In the genomic region with DNA sequence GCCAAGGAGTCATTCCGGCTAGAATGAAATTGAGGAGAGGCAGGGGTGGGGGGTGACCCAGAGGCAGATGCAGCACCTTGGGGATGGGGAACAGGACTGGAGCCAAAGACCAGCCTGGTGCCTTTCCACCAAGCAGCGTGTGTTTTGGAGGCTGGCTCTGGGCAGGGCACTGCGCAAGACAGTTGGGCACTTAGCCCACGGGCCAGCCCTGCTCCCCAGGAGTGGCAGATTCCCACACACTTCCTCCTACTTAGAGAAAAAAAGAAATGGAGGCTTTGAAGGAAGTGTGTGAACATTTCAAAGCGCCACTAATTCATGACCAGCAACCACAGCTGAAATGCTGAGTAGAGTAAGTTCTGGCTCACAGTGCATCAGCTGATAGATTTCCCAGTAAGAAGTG, we compare ENCODE assay signal across 1 cellular context.
TF ChIP-seq lines count a peak whose summit lies in the region.

No MANE protein-coding gene starts in this region.

TF ChIP-seq in H1, 55 proteins besides CTCF, POLR2A, EP300 and RAD21 (continued from another document):
- no peak for TF ChIP-seq RNF2 (IDR thresholded peaks at IDR 0.05; ENCODE audit: borderline replicate concordance, low read depth, low read length, missing control alignments, poor library complexity, severe bottlenecking)
- no peak for TF ChIP-seq KDM1A (IDR thresholded peaks at IDR 0.05; ENCODE audit: borderline replicate concordance, low read length)
- TF ChIP-seq JUN (IDR thresholded peaks at IDR 0.05; ENCODE audit: low read depth, low read length), result no peak
- no peak for TF ChIP-seq ZNF274 (IDR thresholded peaks at IDR 0.05; ENCODE audit: borderline replicate concordance, extremely low read depth, low read length)
- TF ChIP-seq CHD2 (IDR thresholded peaks at IDR 0.05; ENCODE audit: low read length), result no peak
